Comparison of ENCODE assay signal across 8 cellular contexts in genomic region chr1:156838972-156839371, GRCh38. TPM values are rescaled to one million over a fixed set of nuclear protein-coding genes. Genes with fewer than 3 reads are reported as not detected.
DNase-seq lines count a peak whose midpoint lies in the region; ATAC-seq and TF ChIP-seq lines count a peak whose summit lies in the region.

No MANE protein-coding gene starts in this region.

- no peak overlapping the region for H3K27ac Mint-ChIP-seq in activated CD4-positive, alpha-beta memory T cell treated with anti-CD3 and anti-CD28 coated beads, Interleukin-2, amount 10 ng/mL, durations not matched to agents 7 days and 5 days

- peaks cover 44% of the 10 kb centered on the region for H3K27me3 Mint-ChIP-seq in activated CD4-positive, alpha-beta memory T cell treated with anti-CD3 and anti-CD28 coated beads, Interleukin-2, amount 10 ng/mL, durations not matched to agents 7 days and 5 days

- no peak for TF ChIP-seq POLR2A in esophagus muscularis mucosa (IDR thresholded peaks at IDR 0.05; ENCODE audit: low read depth)

- no peak overlapping the region for H3K4me3 ChIP-seq in DOHH2 (ENCODE audit: low read length)
- H3K4me3 ChIP-seq in esophagus muscularis mucosa: no peak overlapping the region

- H3K79me2 ChIP-seq in DOHH2 (ENCODE audit: control insufficient read depth, low read length): no peaks in the 10 kb centered on the region

- intact Hi-C loops in esophagus muscularis mucosa (cut with DNase I): no loop called here
- intact Hi-C loops in posterior vena cava (cut with DNase I): no loop called here

- WGBS in esophagus muscularis mucosa: 40% methylated on average over 6 of the region's 7 CpGs

- peak; percentile 97 for TF ChIP-seq CTCF in DOHH2 (IDR thresholded peaks at IDR 0.05; ENCODE audit: low read depth, low read length, poor library complexity, severe bottlenecking)
- peak; percentile 73 to 95 (median 79) for TF ChIP-seq CTCF in esophagus muscularis mucosa (IDR thresholded peaks at IDR 0.05)

- H3K4me3 Mint-ChIP-seq in activated CD4-positive, alpha-beta memory T cell treated with anti-CD3 and anti-CD28 coated beads, Interleukin-2, amount 10 ng/mL, durations not matched to agents 7 days and 5 days: no peak overlapping the region

- H3K9me2 ChIP-seq in DOHH2 (replicated peaks; ENCODE audit: control insufficient read depth, low read length): no peaks in the 10 kb centered on the region

- no peaks in the 10 kb centered on the region for H3K36me3 ChIP-seq in DOHH2 (ENCODE audit: control insufficient read depth, low read length)
- no peaks in the 10 kb centered on the region for H3K36me3 ChIP-seq in esophagus muscularis mucosa

- TF ChIP-seq EP300 in esophagus muscularis mucosa (IDR thresholded peaks at IDR 0.05): no peak

- no peaks in the 10 kb centered on the region for H3K36me3 Mint-ChIP-seq in activated CD4-positive, alpha-beta memory T cell treated with anti-CD3 and anti-CD28 coated beads, Interleukin-2, amount 10 ng/mL, durations not matched to agents 7 days and 5 days (ENCODE audit: low read depth)

- no peak for ATAC-seq in HG02798 (IDR thresholded peaks at IDR 0.05; ENCODE audit: poor library complexity, unreplicated experiment)

- no peaks in the 10 kb centered on the region for H3K4me1 ChIP-seq in DOHH2 (ENCODE audit: control insufficient read depth, low read length)
- H3K4me1 ChIP-seq in esophagus muscularis mucosa: no peaks in the 10 kb centered on the region

- POLR2A ChIA-PET in activated CD4-positive, alpha-beta memory T cell treated with anti-CD3 and anti-CD28 coated beads, Interleukin-2, amount 10 ng/mL, durations not matched to agents 7 days and 5 days (lab: Charles Lee): interaction anchor here (0.8 to 1.2 kb wide), 5 partner anchors 9 to 24 kb away, joined by 3 to 9 read pairs (median 3); partner anchors contain the start of gene NTRK1

- H3F3A ChIP-seq in DOHH2 (ENCODE audit: control insufficient read depth, insufficient read depth): no peaks in the 10 kb centered on the region

- H3K27ac ChIP-seq in DOHH2 (ENCODE audit: low read depth, low read length): no peak overlapping the region
- H3K27ac ChIP-seq in esophagus muscularis mucosa (replicated peaks in 1 of 4): no peak overlapping the region

- no peaks in the 10 kb centered on the region for H3K9me3 ChIP-seq in DOHH2 (ENCODE audit: control insufficient read depth, insufficient read depth, low read length)
- no peaks in the 10 kb centered on the region for H3K9me3 ChIP-seq in esophagus muscularis mucosa

- peaks cover 41% of the 10 kb centered on the region for H3K4me1 Mint-ChIP-seq in activated CD4-positive, alpha-beta memory T cell treated with anti-CD3 and anti-CD28 coated beads, Interleukin-2, amount 10 ng/mL, durations not matched to agents 7 days and 5 days

- CTCF ChIA-PET in activated CD4-positive, alpha-beta memory T cell treated with anti-CD3 and anti-CD28 coated beads, Interleukin-2, amount 10 ng/mL, durations not matched to agents 7 days and 5 days (lab: Charles Lee): interaction anchor here (0.6 to 7.3 kb wide), 26 partner anchors 10 to 125 kb away, joined by 3 to 88 read pairs (median 6); partner anchors contain the start of genes HDGF, INSRR, MRPL24 and NTRK1

- H3K9me3 Mint-ChIP-seq in activated CD4-positive, alpha-beta memory T cell treated with anti-CD3 and anti-CD28 coated beads, Interleukin-2, amount 10 ng/mL, durations not matched to agents 7 days and 5 days: no peaks in the 10 kb centered on the region

- peaks cover 46% of the 10 kb centered on the region for H3K27me3 ChIP-seq in DOHH2 (ENCODE audit: control insufficient read depth, low read length)
- H3K27me3 ChIP-seq in esophagus muscularis mucosa: peaks cover 0 to 90% (median 0%) of the 10 kb centered on the region in 4 donors

- H3K4me2 ChIP-seq in DOHH2 (ENCODE audit: low read length): no peak overlapping the region

- H4K20me1 ChIP-seq in DOHH2 (ENCODE audit: control insufficient read depth, insufficient read depth, low read depth, low read length): 0 out of 2 replicates have a peak, but pooled peaks cover 3% of the 10 kb centered on the region

- DNase-seq in Kasumi-1 (lab: John Stamatoyannopoulos, UW) (peak; percentile 22 to 35), esophagus muscularis mucosa (ENCODE audit: extremely low spot score) (no peak), posterior vena cava (ENCODE audit: low spot score) (peak; percentile 64), NCI-H446 treated with DMSO at 0.1 percent for 48 hours (lab: John Stamatoyannopoulos, UW) (no peak), HCEC 1CT (no peak)
- peak; percentile 57 for DNase-seq in activated CD4-positive, alpha-beta memory T cell treated with anti-CD3 and anti-CD28 coated beads, Interleukin-2, amount 10 ng/mL, durations not matched to agents 7 days and 5 days

RNA-seq across cellular contexts. Expression of gene INSRR, which starts 19.9 kb away (rescaled TPM):
- total RNA-seq in activated CD4-positive, alpha-beta memory T cell treated with anti-CD3 and anti-CD28 coated beads, Interleukin-2, amount 10 ng/mL, durations not matched to agents 7 days and 5 days: under 1 TPM; 0.08 to 0.13 TPM
- total RNA-seq in esophagus muscularis mucosa (not detected), posterior vena cava (under 1 TPM; 0.19 to 0.23 TPM)

RNA-seq across cellular contexts. Expression of gene NTRK1, which starts 21.7 kb away (rescaled TPM):
- 1 to 10 TPM; 1.6 to 1.8 TPM for total RNA-seq in activated CD4-positive, alpha-beta memory T cell treated with anti-CD3 and anti-CD28 coated beads, Interleukin-2, amount 10 ng/mL, durations not matched to agents 7 days and 5 days
- total RNA-seq in esophagus muscularis mucosa (1 to 10 TPM in 3 of 4 donors, under 1 TPM in 1; 0.58 to 2.5 (median 1.8) TPM), posterior vena cava (1 to 10 TPM; 3.5 to 3.9 TPM)

RNA-seq across cellular contexts. Expression of gene SH2D2A, which starts 22.3 kb away (rescaled TPM):
- 100 to 1,000 TPM; 192 to 193 TPM for total RNA-seq in activated CD4-positive, alpha-beta memory T cell treated with anti-CD3 and anti-CD28 coated beads, Interleukin-2, amount 10 ng/mL, durations not matched to agents 7 days and 5 days
- total RNA-seq in esophagus muscularis mucosa: 1 to 10 TPM in 1 of 4 donors, under 1 TPM in 2, not detected in 1; 0.83 to 2.7 (median 0.84) TPM
- 1 to 10 TPM; 3.2 to 3.4 TPM for total RNA-seq in posterior vena cava

RNA-seq across cellular contexts. Expression of gene PEAR1, which starts 54.5 kb away (rescaled TPM):
- under 1 TPM in 1 of 2 experiments, not detected in 1; 0.05 TPM for total RNA-seq in activated CD4-positive, alpha-beta memory T cell treated with anti-CD3 and anti-CD28 coated beads, Interleukin-2, amount 10 ng/mL, durations not matched to agents 7 days and 5 days
- 10 to 100 TPM in 2 of 4 donors, 1 to 10 TPM in 2; 6.1 to 13.6 (median 10.9) TPM for total RNA-seq in esophagus muscularis mucosa
- 10 to 100 TPM; 14.5 to 14.6 TPM for total RNA-seq in posterior vena cava

Comparison
In these comparisons a context has a peak if more than half of its experiments do, and no peak if none do; other contexts are left out.
1. DNase-seq: peak in Kasumi-1 (2 of 2), activated CD4-positive, alpha-beta memory T cell treated with anti-CD3 and anti-CD28 coated beads, Interleukin-2, amount 10 ng/mL, durations not matched to agents 7 days and 5 days (single experiment) and posterior vena cava (single experiment); none in esophagus muscularis mucosa (single experiment), NCI-H446 treated with DMSO at 0.1 percent for 48 hours (single experiment) and HCEC 1CT (single experiment).
2. RNA of gene SH2D2A, which starts 22.3 kb away (total RNA-seq): 192 to 193 TPM in activated CD4-positive, alpha-beta memory T cell treated with anti-CD3 and anti-CD28 coated beads, Interleukin-2, amount 10 ng/mL, durations not matched to agents 7 days and 5 days; 3.2 to 3.4 TPM in posterior vena cava and 0.83 to 2.7 TPM in esophagus muscularis mucosa; every median in the first group is over 10 times any median in the second.